In the genomic region with DNA sequence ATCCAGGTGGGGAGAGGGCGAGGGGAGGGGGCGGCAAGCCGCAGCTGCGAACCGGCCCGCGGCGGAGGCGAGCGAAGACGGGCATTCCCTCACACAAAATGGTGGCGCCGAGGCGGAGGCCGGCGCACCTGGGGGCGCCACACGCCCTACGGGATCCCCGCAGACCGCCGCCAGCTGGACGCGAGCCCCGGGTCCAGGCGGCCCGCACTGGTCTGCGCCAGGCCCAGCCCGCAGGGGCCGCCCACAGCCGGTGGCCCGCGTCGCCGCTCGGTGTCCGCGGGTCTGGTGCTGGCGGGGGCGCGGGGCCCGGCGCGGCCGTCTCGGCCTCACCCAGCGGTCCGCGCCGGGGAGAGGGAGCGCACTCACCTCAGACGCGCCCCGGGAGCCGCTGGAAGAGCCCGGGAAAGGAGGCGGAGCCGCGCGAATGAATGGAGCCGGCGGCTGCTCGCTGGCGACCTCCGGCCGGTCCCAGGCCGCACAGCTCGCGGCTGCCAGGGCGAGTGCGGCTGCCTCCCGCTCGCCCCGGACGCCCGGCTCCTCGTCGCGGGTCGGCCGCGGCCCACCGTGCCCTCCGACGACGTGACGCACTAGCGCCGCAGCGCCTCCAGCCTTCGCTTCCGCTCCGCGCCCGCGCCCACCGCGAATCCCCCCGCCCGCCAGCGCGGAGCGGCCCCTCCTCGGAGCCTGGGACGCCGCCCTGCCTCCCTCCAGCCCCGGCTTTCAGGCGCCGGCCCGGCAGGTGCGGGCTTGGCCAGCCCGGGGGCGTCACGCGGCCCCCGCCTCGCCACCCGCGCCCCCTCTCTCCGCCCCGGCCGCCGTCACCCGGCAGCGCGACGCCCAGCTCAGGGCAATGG, we compare ENCODE assay signal across 8 cellular contexts. TPM values are rescaled to one million over a fixed set of nuclear protein-coding genes. Genes with fewer than 3 reads are reported as not detected.
A peak's percentile ranks its signal among the peaks of the same experiment; 100 is the strongest.
DNase-seq lines count a peak whose midpoint lies in the region; ATAC-seq and TF ChIP-seq lines count a peak whose summit lies in the region.

Gene FAM169A, minus strand, starts transcription at position 589 of the 854 bp plus-strand sequence. CDS start 24,711 bp downstream, outside the sequence.

- H3K9ac ChIP-seq in Loucy (ENCODE audit: low read depth, low read length, poor library complexity, severe bottlenecking) (peak within 1 kb of the TSS; percentile 75), duodenal mucosa (ENCODE audit: low read depth in 1 of 2, low read length in 2 of 2) (peak within 1 kb of the TSS in 1 of 2 donors; percentile 34)

- POLR2A ChIA-PET in activated CD4-positive, alpha-beta T cell treated with anti-CD3 and anti-CD28 coated beads, Interleukin-2, amount 10 ng/mL, durations not matched to agents 7 days and 5 days (lab: Charles Lee), result no interaction called here

- H3K4me1 Mint-ChIP-seq in activated CD4-positive, alpha-beta T cell treated with anti-CD3 and anti-CD28 coated beads, Interleukin-2, amount 10 ng/mL, durations not matched to agents 7 days and 5 days, result peaks cover 16% of the 10 kb centered on the region

- H3K4me1 ChIP-seq in Loucy (ENCODE audit: insufficient read depth, low read length, poor library complexity, severe bottlenecking), result peaks cover 31% of the 10 kb centered on the region
- peaks cover 4 to 7% of the 10 kb centered on the region in 2 donors for H3K4me1 ChIP-seq in duodenal mucosa (ENCODE audit: control insufficient read depth in 1 of 2, insufficient read depth in 2 of 2, low read length in 2 of 2)

- no peaks in the 10 kb centered on the region for H3K27me3 ChIP-seq in Loucy (ENCODE audit: insufficient read depth, low read length, poor library complexity, severe bottlenecking)
- peaks cover 21 to 25% of the 10 kb centered on the region in 2 donors for H3K27me3 ChIP-seq in duodenal mucosa (ENCODE audit: control insufficient read depth in 1 of 2, insufficient read depth in 2 of 2, low read length in 2 of 2)

- H3F3A ChIP-seq in Loucy (ENCODE audit: low read depth), result peaks cover 6% of the 10 kb centered on the region

- peak within 1 kb of the TSS; percentile 96 for H2AFZ ChIP-seq in Loucy (ENCODE audit: low read length)

- peak within 1 kb of the TSS; percentile 72 for H3K4me2 ChIP-seq in Loucy (ENCODE audit: low read depth, low read length, poor library complexity, severe bottlenecking)

- TF ChIP-seq CTCF in AG09309 (IDR thresholded peaks at IDR 0.05; ENCODE audit: control insufficient read depth, insufficient read depth, low read depth, low read length, missing control alignments), result no peak
- TF ChIP-seq CTCF in Loucy (conservative IDR thresholded peaks at IDR 0.05; ENCODE audit: low read length), result no peak

- H3K9me2 ChIP-seq in Loucy (replicated peaks; ENCODE audit: low read depth, low read length), result no peaks in the 10 kb centered on the region

- no peaks in the 10 kb centered on the region for H3K9me3 Mint-ChIP-seq in activated CD4-positive, alpha-beta T cell treated with anti-CD3 and anti-CD28 coated beads, Interleukin-2, amount 10 ng/mL, durations not matched to agents 7 days and 5 days

- CTCF ChIA-PET in activated CD4-positive, alpha-beta T cell treated with anti-CD3 and anti-CD28 coated beads, Interleukin-2, amount 10 ng/mL, durations not matched to agents 7 days and 5 days (lab: Charles Lee), result interaction anchor here (1.6 kb wide), 1 partner anchor 10 kb away, joined by 5 read pairs; no protein-coding TSS in a partner anchor

- H4K20me1 ChIP-seq in Loucy (ENCODE audit: insufficient read depth, low read length, poor library complexity, severe bottlenecking), result no peaks in the 10 kb centered on the region

- H3K27ac Mint-ChIP-seq in activated CD4-positive, alpha-beta T cell treated with anti-CD3 and anti-CD28 coated beads, Interleukin-2, amount 10 ng/mL, durations not matched to agents 7 days and 5 days, result peak within 1 kb of the TSS; percentile 88

- H3K4me3 Mint-ChIP-seq in activated CD4-positive, alpha-beta T cell treated with anti-CD3 and anti-CD28 coated beads, Interleukin-2, amount 10 ng/mL, durations not matched to agents 7 days and 5 days, result peak within 1 kb of the TSS; percentile 86

- H3K27ac ChIP-seq in duodenal mucosa (ENCODE audit: low read depth, low read length), result no peak within 1 kb of the TSS

- DNase-seq in AG09309 (ENCODE audit: low read depth) (no peak), medulla oblongata (ENCODE audit: extremely low spot score) (peak; percentile 48), NCI-H1092 treated with DMSO at 0.1 percent for 48 hours (lab: John Stamatoyannopoulos, UW) (no peak)
- DNase-seq in activated CD4-positive, alpha-beta T cell treated with anti-CD3 and anti-CD28 coated beads, Interleukin-2, amount 10 ng/mL, durations not matched to agents 7 days and 5 days, result peak; percentile 35
- peak; percentile 5 to 33 for DNase-seq in stimulated activated CD8-positive, alpha-beta memory T cell treated with anti-CD3 and anti-CD28 coated beads, Interleukin-15, amount 100 ng/mL, for 4 hours (ENCODE audit: low read depth in 2 of 2)

- H3K36me3 ChIP-seq in Loucy (ENCODE audit: insufficient read depth, low read length), result no peaks in the 10 kb centered on the region
- H3K36me3 ChIP-seq in duodenal mucosa (ENCODE audit: control insufficient read depth in 1 of 2, insufficient read depth in 2 of 2, low read length in 2 of 2), result no peaks in the 10 kb centered on the region

- peaks cover 3% of the 10 kb centered on the region for H3K27me3 Mint-ChIP-seq in activated CD4-positive, alpha-beta T cell treated with anti-CD3 and anti-CD28 coated beads, Interleukin-2, amount 10 ng/mL, durations not matched to agents 7 days and 5 days

- H3K9me3 ChIP-seq in Loucy (ENCODE audit: insufficient read depth, low read depth, low read length) (no peaks in the 10 kb centered on the region), duodenal mucosa (ENCODE audit: control insufficient read depth in 1 of 2, low read length in 2 of 2) (no peaks in the 10 kb centered on the region)

- no peaks in the 10 kb centered on the region for H3K36me3 Mint-ChIP-seq in activated CD4-positive, alpha-beta T cell treated with anti-CD3 and anti-CD28 coated beads, Interleukin-2, amount 10 ng/mL, durations not matched to agents 7 days and 5 days (ENCODE audit: low read depth)

- peaks cover 14% of the 10 kb centered on the region for H3K79me2 ChIP-seq in Loucy (ENCODE audit: insufficient read depth, low read length)

- H3K4me3 ChIP-seq in AG09309 (ENCODE audit: control insufficient read depth, low read depth, low read length) (peak within 1 kb of the TSS; percentile 45), Loucy (ENCODE audit: low read length, poor library complexity, severe bottlenecking) (peak within 1 kb of the TSS; percentile 75), duodenal mucosa (ENCODE audit: low read depth in 1 of 2, low read length in 2 of 2) (peak within 1 kb of the TSS; percentile 68 to 69)

- ATAC-seq in GM19351 (IDR thresholded peaks at IDR 0.05; ENCODE audit: unreplicated experiment), result peak; percentile 47

RNA-seq across cellular contexts. Expression of gene FAM169A, which starts in this region (rescaled TPM):
- 1 to 10 TPM; 3.1 to 3.6 TPM for total RNA-seq in activated CD4-positive, alpha-beta T cell treated with anti-CD3 and anti-CD28 coated beads, Interleukin-2, amount 10 ng/mL, durations not matched to agents 7 days and 5 days

Comparison
In these comparisons a context has a peak if more than half of its experiments do, and no peak if none do; other contexts are left out.
1. DNase-seq: peak in activated CD4-positive, alpha-beta T cell treated with anti-CD3 and anti-CD28 coated beads, Interleukin-2, amount 10 ng/mL, durations not matched to agents 7 days and 5 days (single experiment), medulla oblongata (single experiment) and stimulated activated CD8-positive, alpha-beta memory T cell treated with anti-CD3 and anti-CD28 coated beads, Interleukin-15, amount 100 ng/mL, for 4 hours (2 of 2); none in AG09309 (single experiment) and NCI-H1092 treated with DMSO at 0.1 percent for 48 hours (single experiment).
2. Peak in every context shown above with its lines, with median percentiles within 50 percentile points of each other: H3K4me3 ChIP-seq.